ENCODE assay signal across 8 cellular contexts in genomic region chr6:112879920-112880413, GRCh38.
DNase-seq lines count a peak whose midpoint lies in the region; ATAC-seq, FAIRE-seq and TF ChIP-seq lines count a peak whose summit lies in the region.

No MANE protein-coding gene starts in this region.

- no peak overlapping the region for H3K27ac ChIP-seq in HUES6 (ENCODE audit: low read depth, low read length)
- peak overlapping the region; percentile 20; the same call in 1 of the 3 replicates for H3K27ac ChIP-seq in K562 (ENCODE audit: extremely low read depth, low read depth, low read length)

- H3K79me2 ChIP-seq in K562 (ENCODE audit: control insufficient read depth, insufficient read depth, low read length), result peaks cover 3% of the 10 kb centered on the region; the same call in 1 of the 3 replicates

- H4K20me1 ChIP-seq in K562 (replicated peaks; ENCODE audit: control insufficient read depth, insufficient read depth, low read length), result no peaks in the 10 kb centered on the region

- peaks cover 12% of the 10 kb centered on the region for H3K4me1 ChIP-seq in HUES6 (ENCODE audit: control insufficient read depth, insufficient read depth, low read length)
- peaks cover 0 to 7% of the 10 kb centered on the region in 2 experiments; a peak in 2 of 5 replicates for H3K4me1 ChIP-seq in K562 (replicated peaks in 1 of 2; ENCODE audit: control insufficient read depth in 2 of 2, insufficient read depth in 2 of 2, low read length in 2 of 2)

- intact Hi-C loops in K562 (cut with micrococcal nuclease), result loop anchor here (1.0 to 10.0 kb wide), 5 partner anchors 77 to 977 kb away; partner anchors contain the start of gene MARCKS

- under 1% methylated on average over 20 of the region's 20 CpGs for WGBS in K562 (ENCODE audit: insufficient coverage, low coverage, missing lambda C conversion rate)

- ATAC-seq in K562 (peak; percentile 99), GM18873 (IDR thresholded peaks at IDR 0.05; ENCODE audit: low FRiP score, unreplicated experiment) (no peak), GM18907 (IDR thresholded peaks at IDR 0.05; ENCODE audit: unreplicated experiment) (no peak)

- peak; percentile 77 for FAIRE-seq in K562 (lab: Jason Lieb, UNC)

- H3K9ac ChIP-seq in HUES6 (ENCODE audit: low read length) (peak overlapping the region; percentile 56), K562 (ENCODE audit: insufficient read depth in 1 of 2, low read depth in 2 of 2, low read length in 2 of 2) (peak overlapping the region; percentile 55 to 93)

- TF ChIP-seq EP300 in K562 (IDR thresholded peaks at IDR 0.05; ENCODE audit: low read length), result no peak; the same call in 1 of the 2 replicates

- TF ChIP-seq RAD21 in K562 (CRISPR knock-in tag; conservative IDR thresholded peaks at IDR 0.05 in 1 of 2, IDR thresholded peaks at IDR 0.05 in 1 of 2), result peak; percentile 91 to 93

- peak overlapping the region; percentile 86 for H3K4me2 ChIP-seq in K562 (ENCODE audit: insufficient read depth, low read length)

- DNase-seq in DMS114 treated with DMSO at 0.1 percent for 48 hours (lab: John Stamatoyannopoulos, UW; ENCODE audit: unreplicated experiment) (peak; percentile 72), K562 (ENCODE audit: extremely low read depth in 1 of 4, low spot score in 3 of 4) (peak; percentile 77 to 94 (median 81)), midbrain (lab: John Stamatoyannopoulos, UW) (peak; percentile 62), GM19238 (ENCODE audit: insufficient read length, low spot score) (no peak)
- no peak for DNase-seq in stimulated activated naive CD4-positive, alpha-beta T cell treated with Interleukin-2 at 50 U/mL for 16 hours (lab: John Stamatoyannopoulos, UW)

- peak; percentile 76 to 84 (median 83) for TF ChIP-seq CTCF in K562 (IDR thresholded peaks at IDR 0.05 in 2 of 3, conservative IDR thresholded peaks at IDR 0.05 in 1 of 3; ENCODE audit: insufficient read depth in 2 of 3, low read depth in 1 of 3, low read length in 3 of 3)

- no peaks in the 10 kb centered on the region for H3K9me1 ChIP-seq in K562 (ENCODE audit: control insufficient read depth, insufficient read depth, low read length)

- H3K36me3 ChIP-seq in HUES6 (ENCODE audit: control insufficient read depth, insufficient read depth, low read length) (no peaks in the 10 kb centered on the region), K562 (ENCODE audit: control insufficient read depth, insufficient read depth, low read length) (no peaks in the 10 kb centered on the region)

- H3K4me3 ChIP-seq in HUES6 (ENCODE audit: low read depth, low read length) (peak overlapping the region; percentile 64), K562 (peak overlapping the region; percentile 57)

- in situ Hi-C loops in K562 (cut with MboI), result loop anchor here (25.0 kb wide), 1 partner anchor 1032 kb away; no protein-coding TSS in a partner anchor

- BruUV-seq in K562 (replicated peaks; lab: Mats Ljungman, UMichigan), result no TSS peak

- H3K27me3 ChIP-seq in HUES6 (ENCODE audit: control insufficient read depth, insufficient read depth, low read length) (no peaks in the 10 kb centered on the region), K562 (ENCODE audit: control insufficient read depth in 2 of 2, insufficient read depth in 2 of 2, low read length in 2 of 2) (no peaks in the 10 kb centered on the region)

- peak overlapping the region; percentile 96 for H2AFZ ChIP-seq in K562 (ENCODE audit: low read depth, low read length)

- CTCF ChIA-PET in K562 (lab: Yijun Ruan, JAX; ENCODE audit: low intra/inter-chr PET ratio), result interaction anchor here (0.6 kb wide), 1 partner anchor 1000 kb away, joined by 3 read pairs; no protein-coding TSS in a partner anchor

- H3K9me3 ChIP-seq in HUES6 (ENCODE audit: control insufficient read depth, insufficient read depth, low read depth, low read length), result no peaks in the 10 kb centered on the region
- H3K9me3 ChIP-seq in K562 (replicated peaks; ENCODE audit: control insufficient read depth, insufficient read depth, low read depth, low read length), result no peaks in the 10 kb centered on the region

- TF ChIP-seq POLR2A in K562 (conservative IDR thresholded peaks at IDR 0.05), result peak; percentile 67

- POLR2A ChIA-PET in K562 (lab: Yijun Ruan, JAX), result interaction anchor here (0.7 to 0.9 kb wide), 3 partner anchors 10 to 204 kb away, joined by 3 to 5 read pairs (median 4); no protein-coding TSS in a partner anchor

TF ChIP-seq in K562, 482 proteins besides CTCF, POLR2A, EP300 and RAD21 (continues in another document):
- TF ChIP-seq LEF1 (IDR thresholded peaks at IDR 0.05) (no peak), CHD7 (IDR thresholded peaks at IDR 0.05; ENCODE audit: low read depth, low read length) (no peak)
- TF ChIP-seq, protein P1, sequence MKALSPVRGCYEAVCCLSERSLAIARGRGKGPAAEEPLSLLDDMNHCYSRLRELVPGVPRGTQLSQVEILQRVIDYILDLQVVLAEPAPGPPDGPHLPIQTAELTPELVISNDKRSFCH (CRISPR knock-in tag; IDR thresholded peaks at IDR 0.05), result no peak
- TF ChIP-seq, protein P1 (tag; IDR thresholded peaks at IDR 0.05), result 0 out of 2 replicates have a peak, but pooled peaks have one; percentile 28

Comparison
In these comparisons a context has a peak if more than half of its experiments do, and no peak if none do; other contexts are left out.
1. DNase-seq: peak in DMS114 treated with DMSO at 0.1 percent for 48 hours (single experiment), K562 (4 of 4) and midbrain (single experiment); none in stimulated activated naive CD4-positive, alpha-beta T cell treated with Interleukin-2 at 50 U/mL for 16 hours (single experiment) and GM19238 (single experiment).